ENCODE assay signal across 16 cellular contexts in the genomic region with DNA sequence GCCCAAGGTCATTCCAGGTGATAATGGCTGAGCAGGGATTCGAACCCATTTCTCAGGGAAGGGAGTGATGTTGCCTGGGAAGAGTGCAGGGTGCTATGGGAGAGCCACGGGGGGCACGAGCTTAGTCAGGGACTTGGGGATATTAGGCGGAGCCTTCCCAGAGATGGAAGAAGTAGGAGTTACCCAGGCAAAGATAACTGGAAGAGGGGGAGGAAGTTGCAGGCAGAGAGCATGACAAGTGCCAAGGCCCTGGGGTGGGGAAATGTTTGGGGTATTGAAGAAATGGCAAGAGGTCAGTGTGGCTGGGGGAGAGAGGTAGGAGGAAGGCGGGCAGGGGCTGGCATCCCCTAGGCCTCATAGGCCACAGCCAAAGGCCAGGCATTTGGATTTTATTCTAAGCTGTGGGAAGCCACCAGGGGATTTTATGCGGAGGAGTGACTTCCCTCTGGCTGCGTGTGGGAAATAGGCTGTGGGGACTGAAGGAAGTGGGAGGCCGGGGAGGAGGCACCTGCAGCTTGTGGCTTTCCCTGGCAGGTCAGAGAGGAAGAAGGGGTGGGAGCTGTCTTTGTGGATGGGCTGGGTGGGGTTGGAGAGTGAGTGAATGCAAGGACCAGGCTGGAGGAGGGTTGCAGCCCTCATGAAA. TPM values are rescaled to one million over a fixed set of nuclear protein-coding genes. Genes with fewer than 3 reads are reported as not detected.
A peak's percentile ranks its signal among the peaks of the same experiment; 100 is the strongest.
DNase-seq lines count a peak whose midpoint lies in the region; ATAC-seq and TF ChIP-seq lines count a peak whose summit lies in the region.
"Had no signal": no experiment of that assay in that cellular context is flagged by ENCODE, and none has a peak within 500 bp of the region (broad histone marks: within the 10 kb centered on the region; RNA-seq: fewer than 3 reads in every experiment).

No MANE protein-coding gene starts in this region.

- CTCF ChIA-PET in WTC11 (lab: Charles Lee) = interaction anchor here (1.4 to 3.5 kb wide), 2 partner anchors 27 to 66 kb away, joined by 8 to 16 read pairs; no protein-coding TSS in a partner anchor

- H3K4me3 Mint-ChIP-seq in WTC11 (no peak overlapping the region), nephron (peak overlapping the region in 1 of 3 experiments; percentile 12), chondrocyte (ENCODE audit: unreplicated experiment) (no peak overlapping the region)
- H3K4me3 Mint-ChIP-seq: activated naive CD8-positive, alpha-beta T cell treated with anti-CD3 and anti-CD28 coated beads for 36 hours; endodermal cell had no signal

- POLR2A ChIA-PET in WTC11 (lab: Charles Lee) = no interaction called here

- no peak overlapping the region for H2AK5ac ChIP-seq in mesendoderm (ENCODE audit: low read length)

- no peak overlapping the region for H2BK120ac ChIP-seq in mesendoderm (ENCODE audit: low read depth, low read length)

- no peaks in the 10 kb centered on the region for H3K9me3 Mint-ChIP-seq in WTC11
- no peaks in the 10 kb centered on the region for H3K9me3 Mint-ChIP-seq in nephron
- H3K9me3 Mint-ChIP-seq in chondrocyte (ENCODE audit: low read depth) = no peaks in the 10 kb centered on the region
- H3K9me3 Mint-ChIP-seq: activated naive CD8-positive, alpha-beta T cell treated with anti-CD3 and anti-CD28 coated beads for 36 hours; endodermal cell had no signal

- no peak for ATAC-seq in WTC11
- ATAC-seq: left lobe of liver had no signal

- no peak overlapping the region for H2BK15ac ChIP-seq in mesendoderm (replicated peaks; ENCODE audit: low read depth)

- TF ChIP-seq CTCF in WTC11 (IDR thresholded peaks at IDR 0.05) (no peak), nephron (IDR thresholded peaks at IDR 0.05; ENCODE audit: unreplicated experiment in 3 of 3) (no peak), chondrocyte (IDR thresholded peaks at IDR 0.05) (no peak)

- H3K4ac ChIP-seq in mesendoderm (ENCODE audit: low read depth, low read length) = no peak overlapping the region

- no peak overlapping the region for H3K4me3 ChIP-seq in Jurkat, Clone E6-1 (ENCODE audit: low read length)
- no peak overlapping the region for H3K4me3 ChIP-seq in mesendoderm (ENCODE audit: low read length)
- H3K4me3 ChIP-seq: cardiac muscle cell, thoracic aorta had no signal

- H3K79me2 ChIP-seq in mesendoderm (ENCODE audit: control insufficient read depth, insufficient read depth, low read length) = no peaks in the 10 kb centered on the region

- peaks cover 4% of the 10 kb centered on the region for H3K27me3 Mint-ChIP-seq in WTC11 (ENCODE audit: low read depth)
- peaks cover 3% of the 10 kb centered on the region for H3K27me3 Mint-ChIP-seq in nephron (ENCODE audit: low read depth)
- peaks cover 4% of the 10 kb centered on the region for H3K27me3 Mint-ChIP-seq in chondrocyte (ENCODE audit: low read depth)

- no peak overlapping the region for H3K18ac ChIP-seq in mesendoderm (ENCODE audit: low read length)

- no peak overlapping the region for H3K23ac ChIP-seq in mesendoderm (ENCODE audit: low read length)

- H3K4me1 Mint-ChIP-seq in WTC11 (peaks cover 10% of the 10 kb centered on the region), nephron (peaks cover 4% of the 10 kb centered on the region), chondrocyte (ENCODE audit: low read depth) (peaks cover 19% of the 10 kb centered on the region)

- H4K5ac ChIP-seq in mesendoderm (ENCODE audit: low read length) = no peak overlapping the region

- DNase-seq in Daoy (ENCODE audit: low read depth) = peak; percentile 38
- peak; percentile 63 for DNase-seq in Jurkat, Clone E6-1 (ENCODE audit: low read depth, low spot score)
- no peak for DNase-seq in WTC11 (ENCODE audit: low spot score)
- no peak for DNase-seq in mesendoderm
- no peak for DNase-seq in stimulated activated CD4-positive, alpha-beta T cell treated with anti-CD3 and anti-CD28 coated beads, Interleukin-4, amount 100 ng/mL, for 1 hour
- no peak for DNase-seq in chondrocyte (ENCODE audit: low spot score)
- DNase-seq: activated naive CD8-positive, alpha-beta T cell treated with anti-CD3 and anti-CD28 coated beads for 36 hours; endodermal cell; NCI-H1092; NCI-H82; RPMI8226; stimulated activated CD4-positive, alpha-beta T cell treated with anti-CD3 and anti-CD28 coated beads, Interleukin-2, amount 100 ng/mL, for 24 hours had no signal

- H3K27ac ChIP-seq in mesendoderm (ENCODE audit: low read depth, low read length) = no peak overlapping the region
- H3K27ac ChIP-seq: cardiac muscle cell, thoracic aorta had no signal

- no peak overlapping the region for H3K4me2 ChIP-seq in mesendoderm (ENCODE audit: low read length)

- H3K27ac Mint-ChIP-seq in WTC11 (no peak overlapping the region), nephron (peak overlapping the region in 2 of 3 experiments; percentile 9 to 27), chondrocyte (ENCODE audit: unreplicated experiment) (no peak overlapping the region)
- H3K27ac Mint-ChIP-seq: activated naive CD8-positive, alpha-beta T cell treated with anti-CD3 and anti-CD28 coated beads for 36 hours; endodermal cell had no signal

- H3K4me1 ChIP-seq in mesendoderm (ENCODE audit: control insufficient read depth, low read depth, low read length) = peaks cover 3% of the 10 kb centered on the region

- H2BK5ac ChIP-seq in mesendoderm (ENCODE audit: low read length) = no peak overlapping the region

- H3K36me3 Mint-ChIP-seq in WTC11 = no peaks in the 10 kb centered on the region
- H3K36me3 Mint-ChIP-seq in nephron (ENCODE audit: low read depth) = no peaks in the 10 kb centered on the region
- H3K36me3 Mint-ChIP-seq in chondrocyte (ENCODE audit: low read depth) = no peaks in the 10 kb centered on the region
- H3K36me3 Mint-ChIP-seq: activated naive CD8-positive, alpha-beta T cell treated with anti-CD3 and anti-CD28 coated beads for 36 hours had no signal

- H4K8ac ChIP-seq in mesendoderm (ENCODE audit: low read depth, low read length) = no peak overlapping the region

- no peaks in the 10 kb centered on the region for H3K79me1 ChIP-seq in mesendoderm (ENCODE audit: low read length)

- no peak overlapping the region for H3K56ac ChIP-seq in mesendoderm (ENCODE audit: low read length)

- WGBS in mesendoderm (ENCODE audit: extremely low coverage, insufficient coverage, low lambda C conversion rate) = no CpG with 5 or more reads among the region's 8 CpGs

- no peaks in the 10 kb centered on the region for H3K27me3 ChIP-seq in mesendoderm (ENCODE audit: insufficient read depth, low read length, poor library complexity)
- H3K27me3 ChIP-seq: cardiac muscle cell had no signal

- no peak overlapping the region for H3K9ac ChIP-seq in mesendoderm (ENCODE audit: low read length)

- no peaks in the 10 kb centered on the region for H3K36me3 ChIP-seq in mesendoderm (ENCODE audit: control insufficient read depth, insufficient read depth, low read length)
- H3K36me3 ChIP-seq: cardiac muscle cell, thoracic aorta had no signal

TF ChIP-seq in WTC11, 78 proteins besides CTCF, POLR2A, EP300 and RAD21 (continues in another document):
- TF ChIP-seq RORB (CRISPR knock-in tag; IDR thresholded peaks at IDR 0.05) (no peak), ATF3 (CRISPR knock-in tag; conservative IDR thresholded peaks at IDR 0.05) (no peak), ELF4 (CRISPR knock-in tag; IDR thresholded peaks at IDR 0.05; ENCODE audit: low read depth) (no peak), GTF2I (CRISPR knock-in tag; conservative IDR thresholded peaks at IDR 0.05) (0 out of 2 replicates have a peak, but pooled peaks have one; percentile 13), SP1 (CRISPR knock-in tag; conservative IDR thresholded peaks at IDR 0.05) (no peak)
- TF ChIP-seq, protein P1, sequence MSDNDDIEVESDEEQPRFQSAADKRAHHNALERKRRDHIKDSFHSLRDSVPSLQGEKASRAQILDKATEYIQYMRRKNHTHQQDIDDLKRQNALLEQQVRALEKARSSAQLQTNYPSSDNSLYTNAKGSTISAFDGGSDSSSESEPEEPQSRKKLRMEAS (CRISPR knock-in tag; IDR thresholded peaks at IDR 0.05) = no peak
- TF ChIP-seq, protein P2, sequence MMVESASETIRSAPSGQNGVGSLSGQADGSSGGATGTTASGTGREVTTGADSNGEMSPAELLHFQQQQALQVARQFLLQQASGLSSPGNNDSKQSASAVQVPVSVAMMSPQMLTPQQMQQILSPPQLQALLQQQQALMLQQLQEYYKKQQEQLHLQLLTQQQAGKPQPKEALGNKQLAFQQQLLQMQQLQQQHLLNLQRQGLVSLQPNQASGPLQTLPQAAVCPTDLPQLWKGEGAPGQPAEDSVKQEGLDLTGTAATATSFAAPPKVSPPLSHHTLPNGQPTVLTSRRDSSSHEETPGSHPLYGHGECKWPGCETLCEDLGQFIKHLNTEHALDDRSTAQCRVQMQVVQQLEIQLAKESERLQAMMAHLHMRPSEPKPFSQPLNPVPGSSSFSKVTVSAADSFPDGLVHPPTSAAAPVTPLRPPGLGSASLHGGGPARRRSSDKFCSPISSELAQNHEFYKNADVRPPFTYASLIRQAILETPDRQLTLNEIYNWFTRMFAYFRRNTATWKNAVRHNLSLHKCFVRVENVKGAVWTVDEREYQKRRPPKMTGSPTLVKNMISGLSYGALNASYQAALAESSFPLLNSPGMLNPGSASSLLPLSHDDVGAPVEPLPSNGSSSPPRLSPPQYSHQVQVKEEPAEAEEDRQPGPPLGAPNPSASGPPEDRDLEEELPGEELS (CRISPR knock-in tag; IDR thresholded peaks at IDR 0.05) = no peak

RNA-seq across cellular contexts. Expression of gene SNAI1, which starts 22.7 kb away (rescaled TPM):
- total RNA-seq in Daoy (2014; rRNA removed; shearing (Covaris generic)) = 1.3 and 1.7 TPM in 2 replicates
- 1.5 TPM for polyA plus RNA-seq in Jurkat, Clone E6-1 (2012; ENCODE audit: insufficient read depth, insufficient read length)
- 7.0 to 8.7 TPM (median 7.9 TPM) in 3 replicates for total RNA-seq in WTC11 (2021)
- 23.6 TPM for polyA plus RNA-seq in mesendoderm (2013, experiment 1 of 2)
- 20.7 TPM for polyA plus RNA-seq in mesendoderm (2013, experiment 2 of 2)
- 4.9 to 15.1 TPM (median 6.1 TPM) in 3 replicates for total RNA-seq in chondrocyte

Comparison
In these comparisons a context has a peak if more than half of its experiments do, and no peak if none do; other contexts are left out.
1. DNase-seq: peak in Daoy (single experiment) and Jurkat, Clone E6-1 (single experiment); none in WTC11 (single experiment), mesendoderm (single experiment), stimulated activated CD4-positive, alpha-beta T cell treated with anti-CD3 and anti-CD28 coated beads, Interleukin-4, amount 100 ng/mL, for 1 hour (single experiment) and chondrocyte (single experiment).
2. H3K27ac Mint-ChIP-seq: peak in nephron (2 of 3); none in WTC11 (single experiment) and chondrocyte (single experiment).